ENCODE assay signal across 16 cellular contexts in genomic region chr1:11484321-11484655, GRCh38. TPM values are rescaled to one million over a fixed set of nuclear protein-coding genes. Genes with fewer than 3 reads are reported as not detected.
DNase-seq lines count a peak whose midpoint lies in the region; ATAC-seq and TF ChIP-seq lines count a peak whose summit lies in the region.
"Had no signal": no experiment of that assay in that cellular context is flagged by ENCODE, and none has a peak within 500 bp of the region (broad histone marks: within the 10 kb centered on the region; RNA-seq: fewer than 3 reads in every experiment).

No MANE protein-coding gene starts in this region.

- no peak for TF ChIP-seq RAD21 in SK-N-SH (IDR thresholded peaks at IDR 0.05; ENCODE audit: low read length)

- peak overlapping the region; percentile 72 for H3K4me3 Mint-ChIP-seq in glutamatergic neuron (ENCODE audit: unreplicated experiment)
- H3K4me3 Mint-ChIP-seq: CD4-positive, alpha-beta memory T cell; T-cell had no signal

- H3K9me3 ChIP-seq in SK-N-SH, result no peaks in the 10 kb centered on the region
- no peaks in the 10 kb centered on the region for H3K9me3 ChIP-seq in transverse colon

- H3F3A ChIP-seq in SK-N-SH (replicated peaks; ENCODE audit: insufficient read depth), result no peaks in the 10 kb centered on the region

- no peaks in the 10 kb centered on the region for H3K79me2 ChIP-seq in SK-N-SH (ENCODE audit: insufficient read depth)

- peaks cover 10% of the 10 kb centered on the region for H3K9me3 Mint-ChIP-seq in glutamatergic neuron (ENCODE audit: unreplicated experiment)

- TF ChIP-seq EP300 in SK-N-SH (IDR thresholded peaks at IDR 0.05; ENCODE audit: borderline replicate concordance in 1 of 2, low read depth in 1 of 2, low read length in 1 of 2), result no peak
- no peak for TF ChIP-seq EP300 in transverse colon (IDR thresholded peaks at IDR 0.05; ENCODE audit: low read depth)

- H3K36me3 ChIP-seq in SK-N-SH (replicated peaks in 1 of 2; ENCODE audit: control insufficient read depth in 1 of 2, insufficient read depth in 2 of 2, low read length in 1 of 2) (no peaks in the 10 kb centered on the region), transverse colon (no peaks in the 10 kb centered on the region)
- H3K36me3 ChIP-seq: SJSA1 had no signal

- H3K27me3 ChIP-seq in SK-N-SH (ENCODE audit: insufficient read depth), result no peaks in the 10 kb centered on the region
- peaks cover 53% of the 10 kb centered on the region for H3K27me3 ChIP-seq in transverse colon

- H3K27ac ChIP-seq in SK-N-SH (ENCODE audit: low read depth in 2 of 2, low read length in 1 of 2) (peak overlapping the region in 1 of 2 experiments; percentile 16; a peak in 1 of 4 replicates), transverse colon (no peak overlapping the region)
- H3K27ac ChIP-seq: SJSA1 had no signal

- TF ChIP-seq CTCF in SK-N-SH (IDR thresholded peaks at IDR 0.05) (no peak), glutamatergic neuron (IDR thresholded peaks at IDR 0.05; ENCODE audit: partially characterized antibody, unreplicated experiment) (no peak), transverse colon (IDR thresholded peaks at IDR 0.05) (no peak)

- H3K4me3 ChIP-seq in SK-N-SH (ENCODE audit: low read depth in 2 of 2, low read length in 1 of 2) (no peak overlapping the region), transverse colon (no peak overlapping the region)
- H3K4me3 ChIP-seq: SJSA1 had no signal

- WGBS in SK-N-SH (ENCODE audit: low lambda C conversion rate), result 84% methylated on average over 3 of the region's 7 CpGs
- WGBS in transverse colon (ENCODE audit: low coverage in 1 of 2), 2 donors, result 62% methylated on average over 7 of the region's 7 CpGs; no CpG with 5 or more reads in 1 of the 2 donors

- H3K27ac Mint-ChIP-seq in glutamatergic neuron (ENCODE audit: unreplicated experiment), result peak overlapping the region; percentile 6
- H3K27ac Mint-ChIP-seq: CD4-positive, alpha-beta memory T cell; T-cell had no signal

- no peaks in the 10 kb centered on the region for H4K20me1 ChIP-seq in SK-N-SH (ENCODE audit: insufficient read depth)

- H3K36me3 Mint-ChIP-seq in glutamatergic neuron (ENCODE audit: unreplicated experiment), result no peaks in the 10 kb centered on the region
- H3K36me3 Mint-ChIP-seq: T-cell had no signal

- no peak overlapping the region for H3K9ac ChIP-seq in SK-N-SH

- H3K4me2 ChIP-seq in SK-N-SH, result no peak overlapping the region

- peaks cover 14% of the 10 kb centered on the region for H3K27me3 Mint-ChIP-seq in glutamatergic neuron (ENCODE audit: unreplicated experiment)

- peaks cover 0 to 53% of the 10 kb centered on the region in 2 experiments; a peak in 2 of 4 replicates for H3K4me1 ChIP-seq in SK-N-SH (ENCODE audit: control insufficient read depth in 1 of 2, insufficient read depth in 2 of 2, low read depth in 1 of 2, low read length in 1 of 2)
- peaks cover 0 to 8% (median 6%) of the 10 kb centered on the region in 4 donors for H3K4me1 ChIP-seq in transverse colon

- peaks cover 68% of the 10 kb centered on the region for H3K4me1 Mint-ChIP-seq in glutamatergic neuron (ENCODE audit: low read depth, unreplicated experiment)

- no peak overlapping the region for H2AFZ ChIP-seq in SK-N-SH (ENCODE audit: low read depth)

- POLR2A ChIA-PET in SK-N-SH (lab: Yijun Ruan, JAX), result no interaction called here

- CTCF ChIA-PET in SK-N-SH (lab: Yijun Ruan, JAX), result interaction anchor here (1.7 to 1.8 kb wide), 2 partner anchors 159 to 161 kb away, joined by 5 to 7 read pairs; no protein-coding TSS in a partner anchor

- intact Hi-C loops in transverse colon (cut with DNase I; ENCODE audit: low total_unique reads), result no loop called here

- no peak for TF ChIP-seq POLR2A in transverse colon (IDR thresholded peaks at IDR 0.05)

- in situ Hi-C loops in G401 (cut with HindIII; ENCODE audit: low sequenced_read_pairs), result loop anchor here (25.0 kb wide), 1 partner anchor 153 kb away; no protein-coding TSS in a partner anchor
- in situ Hi-C loops in transverse colon (cut with MboI; ENCODE audit: low pct_ligation_motif_present in 1 of 4, low pct_unique_long_range_greater_than_20kb in 1 of 4, low sequenced_read_pairs in 3 of 4), result no loop called here

- no peak for ATAC-seq in SK-N-SH treated with all-trans-retinoic acid at 6 μM for 48 hours
- ATAC-seq: T-cell had no signal

- no peaks in the 10 kb centered on the region for H3K9me2 ChIP-seq in SK-N-SH

- DNase-seq in SK-N-SH, result no peak
- DNase-seq in G401 (ENCODE audit: low spot score), result peak; percentile 50
- DNase-seq in glutamatergic neuron, result no peak
- DNase-seq in retina, result peak; percentile 15
- DNase-seq in transverse colon, result no peak
- no peak for DNase-seq in midbrain (lab: John Stamatoyannopoulos, UW)
- DNase-seq: AML-193; CD4-positive, alpha-beta memory T cell; Karpas-422; NCI-H1417 treated with DMSO at 0.1 percent for 48 hours; NCI-H2107; NCI-H226; NCI-H774; T-cell had no signal

TF ChIP-seq in SK-N-SH, 30 proteins besides CTCF, POLR2A, EP300 and RAD21:
- TF ChIP-seq RCOR1 (IDR thresholded peaks at IDR 0.05; ENCODE audit: low read length) (peak; percentile 6; the same call in 1 of the 2 replicates), CHD2 (IDR thresholded peaks at IDR 0.05; ENCODE audit: low read length, partially characterized antibody) (no peak), YY1 (IDR thresholded peaks at IDR 0.05; ENCODE audit: low read depth) (no peak)

TF ChIP-seq in SK-N-SH treated with all-trans-retinoic acid at 6 μM for 48 hours, 23 proteins besides CTCF, POLR2A, EP300 and RAD21:
- TF ChIP-seq TOX (CRISPR knock-in tag; IDR thresholded peaks at IDR 0.05; ENCODE audit: borderline replicate concordance), result no peak
- no peak for TF ChIP-seq CSDC2 (CRISPR knock-in tag; IDR thresholded peaks at IDR 0.05)
- TF ChIP-seq ZNF8 (CRISPR knock-in tag; IDR thresholded peaks at IDR 0.05), result no peak
- TF ChIP-seq ESRRG (CRISPR knock-in tag; IDR thresholded peaks at IDR 0.05), result no peak

RNA-seq across cellular contexts. Expression of gene DISP3, which starts 5.3 kb away (rescaled TPM):
- polyA plus RNA-seq in SK-N-SH (2012; rRNA removed), result 0.08 and 0.15 TPM in 2 replicates
- polyA plus RNA-seq in SK-N-SH (2012; cell fraction: cytosol; rRNA removed), result 0.05 and 0.13 TPM in 2 replicates
- 0.39 and 0.46 TPM in 2 replicates for polyA plus RNA-seq in SK-N-SH (2012; cell fraction: nucleus; rRNA removed)
- not detected in 2 replicates for total RNA-seq in G401 (2014; rRNA removed; shearing (Covaris generic))
- total RNA-seq in glutamatergic neuron (ENCODE audit: unreplicated experiment) (179 TPM), transverse colon (1 to 10 TPM in 1 of 4 donors, under 1 TPM in 2, not detected in 1; under 0.01 to 2.6 (median 0.16) TPM)
- total RNA-seq: SJSA1 had no signal

Comparison
In these comparisons a context has a peak if more than half of its experiments do, and no peak if none do; other contexts are left out.
1. DNase-seq: peak in G401 (single experiment) and retina (single experiment); none in SK-N-SH (single experiment), glutamatergic neuron (single experiment), transverse colon (single experiment) and midbrain (single experiment).
2. RNA of gene DISP3, which starts 5.3 kb away (total RNA-seq): 179 TPM in glutamatergic neuron (single experiment); under 0.01 to 2.6 TPM in transverse colon and not detected in G401; every median in the first group is over 10 times any median in the second.